22 cellular contexts compared by ENCODE assay signal in genomic region chr14:76346391-76347160, GRCh38. TPM values are rescaled to one million over a fixed set of nuclear protein-coding genes. Genes with fewer than 3 reads are reported as not detected.
DNase-seq lines count a peak whose midpoint lies in the region; ATAC-seq, FAIRE-seq and TF ChIP-seq lines count a peak whose summit lies in the region.
"Had no signal": no experiment of that assay in that cellular context is flagged by ENCODE, and none has a peak within 500 bp of the region (broad histone marks: within the 10 kb centered on the region; RNA-seq: fewer than 3 reads in every experiment).

No MANE protein-coding gene starts in this region.

- no peak for FAIRE-seq in H1 (lab: Jason Lieb, UNC)

- H3K79me1 ChIP-seq in H1 (ENCODE audit: low read depth, low read length), result no peaks in the 10 kb centered on the region

- H3K9me3 ChIP-seq in left ventricle myocardium inferior (replicated peaks) (peaks cover 6% of the 10 kb centered on the region), H1 (ENCODE audit: insufficient read depth in 2 of 2, low read depth in 1 of 2, low read length in 1 of 2) (no peaks in the 10 kb centered on the region; a peak in 1 of 4 replicates)
- H3K9me3 ChIP-seq: MG63, neutrophil, SJSA1 had no signal

- no peak overlapping the region for H2BK12ac ChIP-seq in H1 (ENCODE audit: low read depth, low read length)

- no peak overlapping the region for H2AFZ ChIP-seq in H1 (ENCODE audit: low read length)

- no peak for TF ChIP-seq EP300 in H1 (IDR thresholded peaks at IDR 0.05; ENCODE audit: borderline replicate concordance in 1 of 2, low read depth in 2 of 2, low read length in 2 of 2)

- H2BK15ac ChIP-seq in H1 (ENCODE audit: low read length), result no peak overlapping the region

- H2BK120ac ChIP-seq in H1 (replicated peaks; ENCODE audit: low read depth, low read length), result no peak overlapping the region

- no peak overlapping the region for H2AK5ac ChIP-seq in H1 (ENCODE audit: low read depth, low read length)

- H4K20me1 ChIP-seq in H1 (replicated peaks in 1 of 2; ENCODE audit: control insufficient read depth in 1 of 2, insufficient read depth in 2 of 2, low read length in 2 of 2), result no peaks in the 10 kb centered on the region

- H3K4me3 ChIP-seq in left ventricle myocardium inferior, result no peak overlapping the region
- no peak overlapping the region for H3K4me3 ChIP-seq in H1 (ENCODE audit: extremely low read depth in 1 of 4, insufficient read depth in 2 of 4, low read depth in 3 of 4, low read length in 4 of 4)
- H3K4me3 ChIP-seq: MG63, SJSA1 had no signal

- peaks cover 9% of the 10 kb centered on the region for H3K4me1 ChIP-seq in left ventricle myocardium inferior
- peaks cover 0 to 11% (median 3%) of the 10 kb centered on the region in 4 experiments; a peak in 4 of 7 replicates for H3K4me1 ChIP-seq in H1 (replicated peaks in 1 of 4; ENCODE audit: control insufficient read depth in 3 of 4, insufficient read depth in 4 of 4, low read length in 3 of 4)

- no peak overlapping the region for H4K91ac ChIP-seq in H1 (replicated peaks; ENCODE audit: insufficient read length, low read length)

- no peak overlapping the region for H3K56ac ChIP-seq in H1 (replicated peaks; ENCODE audit: insufficient read length, low read depth, low read length)

- H4K5ac ChIP-seq in H1 (ENCODE audit: insufficient read length, low read depth, low read length), result no peak overlapping the region

- no peak overlapping the region for H4K8ac ChIP-seq in H1 (ENCODE audit: extremely low read depth, insufficient read depth, low read length)

- no peak overlapping the region for H2BK5ac ChIP-seq in H1 (ENCODE audit: low read depth, low read length)

- no peak for TF ChIP-seq POLR2A in H1 (IDR thresholded peaks at IDR 0.05; ENCODE audit: control extremely low read depth in 1 of 2, low read depth in 2 of 2, low read length in 2 of 2)
- TF ChIP-seq POLR2A in erythroblast (IDR thresholded peaks at IDR 0.05; ENCODE audit: low read length), result no peak

- no peak for TF ChIP-seq RAD21 in H1 (IDR thresholded peaks at IDR 0.05 in 1 of 2, conservative IDR thresholded peaks at IDR 0.05 in 1 of 2; ENCODE audit: low read depth in 2 of 2, low read length in 2 of 2)

- POLR2A ChIA-PET in H1 (lab: Charles Lee; ENCODE audit: partially characterized antibody), result interaction anchor here (1.2 kb wide), 1 partner anchor 13 kb away, joined by 3 read pairs; no protein-coding TSS in a partner anchor

- no peaks in the 10 kb centered on the region for H3K79me2 ChIP-seq in H1 (ENCODE audit: control insufficient read depth in 1 of 2, insufficient read depth in 2 of 2, low read length in 2 of 2)

- ATAC-seq in GM18517 (IDR thresholded peaks at IDR 0.05; ENCODE audit: unreplicated experiment), result no peak
- ATAC-seq: sciatic nerve had no signal

- H3K36me3 ChIP-seq in left ventricle myocardium inferior (no peaks in the 10 kb centered on the region), H1 (ENCODE audit: control insufficient read depth in 2 of 4, insufficient read depth in 4 of 4, low read length in 3 of 4) (no peaks in the 10 kb centered on the region)
- H3K36me3 ChIP-seq: MG63, neutrophil, SJSA1 had no signal

- DNase-seq in cardiac septum (ENCODE audit: low spot score), result peak; percentile 36
- no peak for DNase-seq in left ventricle myocardium inferior
- DNase-seq in NCI-H748 treated with DMSO at 0.1 percent for 48 hours (lab: John Stamatoyannopoulos, UW), result peak; percentile 22
- DNase-seq in H1 (ENCODE audit: low read depth in 1 of 2, low spot score in 2 of 2), result no peak
- no peak for DNase-seq in erythroblast (lab: John Stamatoyannopoulos, UW)
- no peak for DNase-seq in middle frontal gyrus (ENCODE audit: extremely low spot score, low spot score)
- no peak for DNase-seq in NCI-H446 treated with DMSO at 0.1 percent for 48 hours (lab: John Stamatoyannopoulos, UW)
- DNase-seq: activated CD4-positive, alpha-beta T cell treated with anti-CD3 and anti-CD28 coated beads for 1 hour; activated effector memory CD4-positive, alpha-beta T cell treated with anti-CD3 and anti-CD28 coated beads, Interleukin-2, amount 50 U/mL, for 16 hours; amygdala; CD4-positive, alpha-beta memory T cell; GDM1; kidney glomerular epithelial cell; MG63; midbrain; NCI-H2171 treated with DMSO at 0.1 percent for 48 hours; stimulated activated CD4-positive, alpha-beta T cell treated with anti-CD3 and anti-CD28 coated beads, Interleukin-2, amount 100 ng/mL, for 24 hours had no signal

- CTCF ChIA-PET in H1 (lab: Charles Lee; ENCODE audit: partially characterized antibody), result interaction anchor here (1.0 kb wide), 1 partner anchor 290 kb away, joined by 3 read pairs; no protein-coding TSS in a partner anchor

- no peak overlapping the region for H3K9ac ChIP-seq in H1 (replicated peaks in 1 of 4; ENCODE audit: extremely low read depth in 1 of 4, low read depth in 3 of 4, low read length in 3 of 4)

- H3K14ac ChIP-seq in H1 (ENCODE audit: insufficient read length), result no peak overlapping the region

- no peak for TF ChIP-seq CTCF in left ventricle myocardium inferior (IDR thresholded peaks at IDR 0.05; ENCODE audit: borderline replicate concordance)
- TF ChIP-seq CTCF in H1 (IDR thresholded peaks at IDR 0.05; ENCODE audit: control extremely low read depth in 1 of 3, insufficient read depth in 1 of 3, low read depth in 1 of 3, low read length in 3 of 3), result no peak

- no peaks in the 10 kb centered on the region for H3K23me2 ChIP-seq in H1 (ENCODE audit: low read depth, low read length)

- H3K27me3 ChIP-seq in left ventricle myocardium inferior (ENCODE audit: low read depth), result no peaks in the 10 kb centered on the region
- no peaks in the 10 kb centered on the region; a peak in 1 of 7 replicates for H3K27me3 ChIP-seq in H1 (replicated peaks in 1 of 4; ENCODE audit: control insufficient read depth in 3 of 4, extremely low read depth in 1 of 4, insufficient read depth in 3 of 4, low read length in 3 of 4)
- H3K27me3 ChIP-seq: MG63, SJSA1 had no signal

- 85% methylated on average over 8 of the region's 8 CpGs; no CpG with 5 or more reads in 1 of the 2 experiments for WGBS in H1 (ENCODE audit: extremely low coverage in 1 of 2, insufficient coverage in 1 of 2, insufficient read length in 1 of 2, insufficient replicate concordance in 2 of 2, low coverage in 1 of 2, low lambda C conversion rate in 2 of 2, missing lambda C conversion rate in 1 of 2), 2 experiments

- intact Hi-C loops in cardiac septum (cut with DNase I), result no loop called here
- intact Hi-C loops in left ventricle myocardium inferior (cut with micrococcal nuclease), result no loop called here

- no peak overlapping the region for H3K4ac ChIP-seq in H1 (replicated peaks; ENCODE audit: insufficient read length, low read depth, low read length)

- H2BK20ac ChIP-seq in H1 (ENCODE audit: low read length), result no peak overlapping the region

- no peak overlapping the region for H3K18ac ChIP-seq in H1 (ENCODE audit: extremely low read depth, low read length)

- no peak overlapping the region for H3K23ac ChIP-seq in H1 (ENCODE audit: insufficient read length)

- no peak overlapping the region for H3K4me2 ChIP-seq in H1 (ENCODE audit: insufficient read depth in 1 of 2, low read depth in 2 of 2, low read length in 2 of 2)

- no peak overlapping the region for H3K27ac ChIP-seq in left ventricle myocardium inferior (replicated peaks)
- H3K27ac ChIP-seq in H1 (ENCODE audit: low read depth, low read length), result no peak overlapping the region
- H3K27ac ChIP-seq: neutrophil, SJSA1 had no signal

TF ChIP-seq in H1, 55 proteins besides CTCF, POLR2A, EP300 and RAD21:
- TF ChIP-seq, protein P1, sequence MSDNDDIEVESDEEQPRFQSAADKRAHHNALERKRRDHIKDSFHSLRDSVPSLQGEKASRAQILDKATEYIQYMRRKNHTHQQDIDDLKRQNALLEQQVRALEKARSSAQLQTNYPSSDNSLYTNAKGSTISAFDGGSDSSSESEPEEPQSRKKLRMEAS (IDR thresholded peaks at IDR 0.05), result peak; percentile 38; the same call in 1 of the 2 replicates
- no peak for TF ChIP-seq SIN3A (conservative IDR thresholded peaks at IDR 0.05 in 1 of 2, IDR thresholded peaks at IDR 0.05 in 1 of 2; ENCODE audit: low read depth in 1 of 2, low read length in 2 of 2)

RNA-seq across cellular contexts. Expression of gene ESRRB, which starts 29.4 kb away (rescaled TPM):
- total RNA-seq in cardiac septum (8.7 TPM), left ventricle myocardium inferior (16.9 TPM)
- 0.45 and 0.48 TPM in 2 replicates for total RNA-seq in H1 (2021; fragmentation: NEBNext Ultra II Directional; extraction: Animal tissue kit (Norgen Biotek cat#: 25700))
- polyA plus RNA-seq in H1 (2011; rRNA removed), result 0.19 and 0.29 TPM in 2 replicates
- 0.19 TPM for polyA plus RNA-seq in H1 (2011; cell fraction: cytosol; rRNA removed)
- polyA plus RNA-seq in H1 (2011; cell fraction: nucleus; rRNA removed), result 0.40 TPM
- 0.11 to 0.17 TPM (median 0.15 TPM) in 3 of 4 replicates, not detected in the other for polyA plus RNA-seq in H1 (2012, experiment 1 of 2)
- 0.12 TPM for polyA plus RNA-seq in H1 (2012, experiment 2 of 2)
- 0.32 TPM for polyA plus RNA-seq in H1 (2013, experiment 1 of 2)
- polyA plus RNA-seq in H1 (2013, experiment 2 of 2), result 0.39 TPM
- polyA minus RNA-seq in H1 (2011; rRNA and poly(A)+ RNA removed), result 0.12 and 0.41 TPM in 2 replicates
- not detected for polyA minus RNA-seq in H1 (2011; cell fraction: cytosol; rRNA and poly(A)+ RNA removed)
- not detected for polyA minus RNA-seq in H1 (2011; cell fraction: nucleus; rRNA and poly(A)+ RNA removed)
- polyA plus RNA-seq: AG04450; CD4-positive, alpha-beta memory T cell had no signal

Comparison
In these comparisons a context has a peak if more than half of its experiments do, and no peak if none do; other contexts are left out.
1. DNase-seq: peak in cardiac septum (single experiment) and NCI-H748 treated with DMSO at 0.1 percent for 48 hours (single experiment); none in left ventricle myocardium inferior (single experiment), H1 (0 of 2), erythroblast (0 of 2), middle frontal gyrus (single experiment) and NCI-H446 treated with DMSO at 0.1 percent for 48 hours (single experiment).